In the genomic region with DNA sequence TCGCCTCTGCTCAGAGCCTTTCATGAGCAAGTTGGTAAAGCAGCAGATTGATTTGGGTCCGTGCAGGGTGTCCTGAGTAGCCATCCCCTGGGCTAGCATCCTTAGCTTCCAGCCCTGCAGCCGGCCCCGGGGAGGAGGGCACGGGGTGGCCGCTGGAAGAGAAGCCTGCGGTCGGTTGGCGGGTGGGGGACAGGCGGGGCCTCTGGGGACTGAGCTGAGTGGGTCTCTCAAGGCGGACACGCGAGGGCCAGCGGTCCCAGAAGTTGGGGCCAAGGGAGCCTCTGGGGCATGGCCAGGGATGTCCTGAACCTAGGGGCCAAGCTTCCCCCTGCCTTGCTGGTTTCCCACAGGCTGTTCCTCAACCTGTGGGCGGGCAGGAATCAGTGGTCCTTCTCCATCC, we compare ENCODE assay signal across 18 cellular contexts.
"Had no signal": no experiment of that assay in that cellular context is flagged by ENCODE, and none has a peak within 500 bp of the region (broad histone marks: within the 10 kb centered on the region; RNA-seq: fewer than 3 reads in every experiment).

No MANE protein-coding gene starts in this region.

- H3K27ac ChIP-seq: coronary artery, esophagus muscularis mucosa, gastrocnemius medialis, testis had no signal

- H3K27me3 ChIP-seq: esophagus muscularis mucosa, gastrocnemius medialis, testis, tibial nerve had no signal

- H3K27ac Mint-ChIP-seq: nephron; stimulated activated effector memory CD8-positive, alpha-beta T cell treated with anti-CD3 and anti-CD28 coated beads, Interleukin-12 subunit alpha, Interleukin-12 subunit beta, amount 100 ng/mL, for 72 hours; stimulated activated naive CD8-positive, alpha-beta T cell treated with anti-CD3 and anti-CD28 coated beads, Interleukin-15, Interleukin-2, amounts not matched to agents 100 ng/mL and 50 ng/mL, for 24 hours had no signal

- H3K4me1 ChIP-seq: testis had no signal

- DNase-seq: effector CD8-positive, alpha-beta T cell; gastrocnemius medialis; glutamatergic neuron; left cardiac atrium; left ventricle myocardium superior; mesendoderm; naive B cell; right cardiac atrium; stimulated activated CD4-positive, alpha-beta T cell treated with anti-CD3 and anti-CD28 coated beads, Interleukin-4, amount 100 ng/mL, for 1 hour; stimulated activated CD8-positive, alpha-beta memory T cell treated with anti-CD3 and anti-CD28 coated beads, Interleukin-4, amount 100 ng/mL, for 48 hours; testis had no signal

- H3K9me3 ChIP-seq: esophagus muscularis mucosa, gastrocnemius medialis, testis, tibial nerve had no signal

- ATAC-seq: gastrocnemius medialis; left cardiac atrium; left ventricle myocardium superior; right cardiac atrium; stimulated activated effector memory CD8-positive, alpha-beta T cell treated with anti-CD3 and anti-CD28 coated beads, Interleukin-12 subunit alpha, Interleukin-12 subunit beta, amount 100 ng/mL, for 72 hours had no signal

- H3K4me2 ChIP-seq: smooth muscle cell had no signal

- H3K9me3 Mint-ChIP-seq: naive B cell; nephron; stimulated activated effector memory CD8-positive, alpha-beta T cell treated with anti-CD3 and anti-CD28 coated beads, Interleukin-12 subunit alpha, Interleukin-12 subunit beta, amount 100 ng/mL, for 72 hours; stimulated activated naive CD8-positive, alpha-beta T cell treated with anti-CD3 and anti-CD28 coated beads, Interleukin-15, Interleukin-2, amounts not matched to agents 100 ng/mL and 50 ng/mL, for 24 hours had no signal

- H3K4me3 Mint-ChIP-seq: naive B cell; nephron; stimulated activated effector memory CD8-positive, alpha-beta T cell treated with anti-CD3 and anti-CD28 coated beads, Interleukin-12 subunit alpha, Interleukin-12 subunit beta, amount 100 ng/mL, for 72 hours; stimulated activated naive CD8-positive, alpha-beta T cell treated with anti-CD3 and anti-CD28 coated beads, Interleukin-15, Interleukin-2, amounts not matched to agents 100 ng/mL and 50 ng/mL, for 24 hours had no signal

- H3K27me3 Mint-ChIP-seq: naive B cell; stimulated activated naive CD8-positive, alpha-beta T cell treated with anti-CD3 and anti-CD28 coated beads, Interleukin-15, Interleukin-2, amounts not matched to agents 100 ng/mL and 50 ng/mL, for 24 hours had no signal

- H3K4me3 ChIP-seq: coronary artery, esophagus muscularis mucosa, gastrocnemius medialis, smooth muscle cell, testis, tibial nerve had no signal

- H3K36me3 ChIP-seq: gastrocnemius medialis had no signal
